10 cellular contexts compared by ENCODE assay signal in the genomic region with DNA sequence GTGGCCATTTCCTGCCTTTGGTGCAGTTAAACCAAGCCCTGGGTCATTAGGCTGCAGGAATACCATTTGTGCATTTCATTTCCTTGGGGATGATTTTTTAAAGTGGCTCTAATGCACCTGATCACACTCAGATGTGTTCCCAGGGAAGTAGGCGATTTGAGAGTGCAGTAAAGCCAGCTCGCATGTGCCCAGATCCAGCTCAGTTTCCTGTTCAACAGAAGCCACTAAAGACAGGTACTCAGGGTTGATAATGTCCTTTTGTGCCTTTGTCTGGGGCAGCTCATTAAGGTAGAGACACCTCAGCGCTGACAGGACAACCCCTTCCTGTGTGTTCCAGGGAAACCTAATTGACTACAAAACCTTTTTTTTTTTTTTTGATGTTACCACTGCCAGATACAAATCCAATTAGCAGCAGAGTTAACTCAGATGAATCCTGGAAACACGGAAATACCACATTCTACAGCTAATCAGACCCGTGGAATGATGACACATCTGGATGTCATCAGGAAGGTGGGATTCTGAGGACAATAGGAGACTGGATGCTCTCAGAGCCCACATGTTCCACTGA. TPM values are rescaled to one million over a fixed set of nuclear protein-coding genes. Genes with fewer than 3 reads are reported as not detected.
DNase-seq lines count a peak whose midpoint lies in the region; ATAC-seq and TF ChIP-seq lines count a peak whose summit lies in the region.
"Had no signal": no experiment of that assay in that cellular context is flagged by ENCODE, and none has a peak within 500 bp of the region (broad histone marks: within the 10 kb centered on the region; RNA-seq: fewer than 3 reads in every experiment).

No MANE protein-coding gene starts in this region.

- no peak for TF ChIP-seq POLR2A in adrenal gland (IDR thresholded peaks at IDR 0.05)

- no peaks in the 10 kb centered on the region for H3K79me2 ChIP-seq in hepatocyte

- H2AFZ ChIP-seq in hepatocyte, result no peak overlapping the region

- H3K36me3 ChIP-seq in hepatocyte (replicated peaks; ENCODE audit: insufficient read depth, low read depth) (no peaks in the 10 kb centered on the region), adrenal gland (replicated peaks in 1 of 2) (no peaks in the 10 kb centered on the region), MG63 (no peaks in the 10 kb centered on the region)

- H3K4me3 ChIP-seq in hepatocyte, result no peak overlapping the region
- no peak overlapping the region for H3K4me3 ChIP-seq in adrenal gland
- H3K4me3 ChIP-seq in MG63, result no peak overlapping the region
- H3K4me3 ChIP-seq: psoas muscle had no signal

- no peak for TF ChIP-seq CTCF in CD4-positive, alpha-beta T cell (IDR thresholded peaks at IDR 0.05)
- TF ChIP-seq CTCF in hepatocyte (IDR thresholded peaks at IDR 0.05; ENCODE audit: poor library complexity) (no peak), adrenal gland (IDR thresholded peaks at IDR 0.05) (no peak)

- CTCF ChIA-PET in CD4-positive, alpha-beta T cell (lab: Charles Lee), result interaction anchor here (0.7 to 1.0 kb wide), 3 partner anchors 30 to 79 kb away, joined by 3 read pairs; no protein-coding TSS in a partner anchor

- no peaks in the 10 kb centered on the region for H3K9me3 Mint-ChIP-seq in CD4-positive, alpha-beta T cell
- H3K9me3 Mint-ChIP-seq in activated T-helper 1 cell treated with anti-CD3 and anti-CD28 coated beads, Interleukin-12 subunit alpha, Interleukin-12 subunit beta, Interleukin-2, Interleukin-4 antibody, amounts not matched to agents 30 ng/mL and 10 ng/mL and 1 ng/mL, durations not matched to agents 14 hours and 24 hours and 36 hours, result no peaks in the 10 kb centered on the region

- H3K4me2 ChIP-seq in hepatocyte, result no peak overlapping the region

- no peak for ATAC-seq in CD4-positive, alpha-beta T cell (ENCODE audit: poor library complexity)
- ATAC-seq in GM21447 (IDR thresholded peaks at IDR 0.05; ENCODE audit: unreplicated experiment), result no peak

- peak overlapping the region; percentile 22 for H3K4me3 Mint-ChIP-seq in CD4-positive, alpha-beta T cell
- H3K4me3 Mint-ChIP-seq in activated T-helper 1 cell treated with anti-CD3 and anti-CD28 coated beads, Interleukin-12 subunit alpha, Interleukin-12 subunit beta, Interleukin-2, Interleukin-4 antibody, amounts not matched to agents 30 ng/mL and 10 ng/mL and 1 ng/mL, durations not matched to agents 14 hours and 24 hours and 36 hours, result peak overlapping the region; percentile 58

- H3K4me1 ChIP-seq in hepatocyte (ENCODE audit: insufficient read depth), result peaks cover 23% of the 10 kb centered on the region
- H3K4me1 ChIP-seq in adrenal gland (replicated peaks in 1 of 2), result no peaks in the 10 kb centered on the region
- H3K4me1 ChIP-seq: psoas muscle had no signal

- no peaks in the 10 kb centered on the region for H3K9me3 ChIP-seq in CD4-positive, alpha-beta T cell (ENCODE audit: control insufficient read depth, low read length)
- H3K9me3 ChIP-seq in hepatocyte (ENCODE audit: low read depth), result no peaks in the 10 kb centered on the region
- H3K9me3 ChIP-seq in adrenal gland (replicated peaks in 1 of 3), result no peaks in the 10 kb centered on the region
- no peaks in the 10 kb centered on the region for H3K9me3 ChIP-seq in MG63
- H3K9me3 ChIP-seq: psoas muscle had no signal

- H3K27ac ChIP-seq in CD4-positive, alpha-beta T cell (ENCODE audit: low read depth, low read length), result no peak overlapping the region
- H3K27ac ChIP-seq in hepatocyte, result peak overlapping the region; percentile 88
- no peak overlapping the region for H3K27ac ChIP-seq in adrenal gland
- H3K27ac ChIP-seq: psoas muscle had no signal

- no peaks in the 10 kb centered on the region for H3K27me3 ChIP-seq in CD4-positive, alpha-beta T cell (ENCODE audit: control insufficient read depth, insufficient read depth, low read length)
- no peaks in the 10 kb centered on the region for H3K27me3 ChIP-seq in hepatocyte
- H3K27me3 ChIP-seq in adrenal gland, result no peaks in the 10 kb centered on the region
- H3K27me3 ChIP-seq in MG63, result no peaks in the 10 kb centered on the region

- POLR2A ChIA-PET in CD4-positive, alpha-beta T cell (lab: Charles Lee), result interaction anchor here (0.7 to 1.3 kb wide), 2 partner anchors 8 to 22 kb away, joined by 4 to 7 read pairs; no protein-coding TSS in a partner anchor

- intact Hi-C loops in CD4-positive, alpha-beta T cell (cut with DNase I, micrococcal nuclease), result loop anchor here in 1 of 2 experiments (10.0 kb wide), 1 partner anchor 225 kb away; the partner anchor contains the start of gene CHN1
- intact Hi-C loops in activated T-helper 1 cell treated with anti-CD3 and anti-CD28 coated beads, Interleukin-12 subunit alpha, Interleukin-12 subunit beta, Interleukin-2, Interleukin-4 antibody, amounts not matched to agents 30 ng/mL and 10 ng/mL and 1 ng/mL, durations not matched to agents 14 hours and 24 hours and 36 hours (cut with micrococcal nuclease), result loop anchor here (5.0 kb wide), 1 partner anchor 123 kb away; no protein-coding TSS in a partner anchor
- intact Hi-C loops in adrenal gland (cut with DNase I), result no loop called here

- no peaks in the 10 kb centered on the region for H3K36me3 Mint-ChIP-seq in CD4-positive, alpha-beta T cell (ENCODE audit: low read depth)
- peaks cover 2% of the 10 kb centered on the region for H3K36me3 Mint-ChIP-seq in activated T-helper 1 cell treated with anti-CD3 and anti-CD28 coated beads, Interleukin-12 subunit alpha, Interleukin-12 subunit beta, Interleukin-2, Interleukin-4 antibody, amounts not matched to agents 30 ng/mL and 10 ng/mL and 1 ng/mL, durations not matched to agents 14 hours and 24 hours and 36 hours (ENCODE audit: low read depth)
- H3K36me3 Mint-ChIP-seq: brain had no signal

- WGBS in hepatocyte (ENCODE audit: low lambda C conversion rate, missing lambda C conversion rate), result 68% methylated on average over 5 of the region's 5 CpGs
- 71 to 88% (median 81%) methylated on average over 5 of the region's 5 CpGs for WGBS in adrenal gland, 4 donors

- no peaks in the 10 kb centered on the region for H3K27me3 Mint-ChIP-seq in CD4-positive, alpha-beta T cell
- peaks cover 2% of the 10 kb centered on the region for H3K27me3 Mint-ChIP-seq in activated T-helper 1 cell treated with anti-CD3 and anti-CD28 coated beads, Interleukin-12 subunit alpha, Interleukin-12 subunit beta, Interleukin-2, Interleukin-4 antibody, amounts not matched to agents 30 ng/mL and 10 ng/mL and 1 ng/mL, durations not matched to agents 14 hours and 24 hours and 36 hours (ENCODE audit: insufficient read depth)
- H3K27me3 Mint-ChIP-seq: brain had no signal

- DNase-seq in CD4-positive, alpha-beta T cell, result no peak
- DNase-seq in HS-5 (ENCODE audit: low read depth) (peak; percentile 68), hepatocyte (ENCODE audit: low spot score) (no peak), adrenal gland (no peak), MG63 (no peak)
- no peak for DNase-seq in activated T-helper 1 cell treated with anti-CD3 and anti-CD28 coated beads, Interleukin-12 subunit alpha, Interleukin-12 subunit beta, Interleukin-2, Interleukin-4 antibody, amounts not matched to agents 30 ng/mL and 10 ng/mL and 1 ng/mL, durations not matched to agents 14 hours and 24 hours and 36 hours (ENCODE audit: low spot score)
- no peak for DNase-seq in stimulated activated CD8-positive, alpha-beta memory T cell treated with anti-CD3 and anti-CD28 coated beads, Interleukin-4, amount 100 ng/mL, for 48 hours

- no peaks in the 10 kb centered on the region for H3K9me2 ChIP-seq in hepatocyte (replicated peaks; ENCODE audit: insufficient read depth)

- no peaks in the 10 kb centered on the region for H4K20me1 ChIP-seq in hepatocyte (ENCODE audit: insufficient read depth, poor library complexity, severe bottlenecking)

- peak overlapping the region; percentile 82 for H3K27ac Mint-ChIP-seq in CD4-positive, alpha-beta T cell
- H3K27ac Mint-ChIP-seq in activated T-helper 1 cell treated with anti-CD3 and anti-CD28 coated beads, Interleukin-12 subunit alpha, Interleukin-12 subunit beta, Interleukin-2, Interleukin-4 antibody, amounts not matched to agents 30 ng/mL and 10 ng/mL and 1 ng/mL, durations not matched to agents 14 hours and 24 hours and 36 hours, result peak overlapping the region; percentile 83

- H3K4me1 Mint-ChIP-seq in CD4-positive, alpha-beta T cell (ENCODE audit: low read depth), result peaks cover 55% of the 10 kb centered on the region
- peaks cover 50% of the 10 kb centered on the region for H3K4me1 Mint-ChIP-seq in activated T-helper 1 cell treated with anti-CD3 and anti-CD28 coated beads, Interleukin-12 subunit alpha, Interleukin-12 subunit beta, Interleukin-2, Interleukin-4 antibody, amounts not matched to agents 30 ng/mL and 10 ng/mL and 1 ng/mL, durations not matched to agents 14 hours and 24 hours and 36 hours (ENCODE audit: low read depth)

RNA-seq across cellular contexts. Expression of gene CHRNA1, which starts 15.2 kb away (rescaled TPM):
- total RNA-seq in CD4-positive, alpha-beta T cell, result under 1 TPM; 0.17 to 0.19 TPM
- not detected in 2 replicates for total RNA-seq in activated T-helper 1 cell treated with anti-CD3 and anti-CD28 coated beads, Interleukin-12 subunit alpha, Interleukin-12 subunit beta, Interleukin-2, Interleukin-4 antibody, amounts not matched to agents 30 ng/mL and 10 ng/mL and 1 ng/mL, durations not matched to agents 14 hours and 24 hours and 36 hours
- total RNA-seq in hepatocyte (1.9 and 2.5 TPM in 2 replicates), adrenal gland (under 1 TPM in 1 of 8 donors, not detected in 7; 0.37 TPM)
- polyA plus RNA-seq in hepatocyte (1.5 and 1.6 TPM in 2 replicates), adrenal gland (not detected)
- not detected in 2 replicates for total RNA-seq in MG63 (2014; rRNA removed; shearing (Covaris generic); ENCODE audit: low replicate concordance)
